9 cellular contexts compared by ENCODE assay signal in genomic region chr1:155909894-155910293, GRCh38. TPM values are rescaled to one million over a fixed set of nuclear protein-coding genes. Genes with fewer than 3 reads are reported as not detected.
DNase-seq lines count a peak whose midpoint lies in the region; TF ChIP-seq lines count a peak whose summit lies in the region.
"Had no signal": no experiment of that assay in that cellular context is flagged by ENCODE, and none has a peak within 500 bp of the region (broad histone marks: within the 10 kb centered on the region; RNA-seq: fewer than 3 reads in every experiment).

No MANE protein-coding gene starts in this region.

- H3K4me3 ChIP-seq in adipocyte (ENCODE audit: low read length) (peak overlapping the region; percentile 88), tibial artery (peak overlapping the region; percentile 79 to 86)

- TF ChIP-seq CTCF in tibial artery (IDR thresholded peaks at IDR 0.05) = no peak

- intact Hi-C loops in tibial artery (cut with DNase I; ENCODE audit: low total_unique reads) = no loop called here

- no peaks in the 10 kb centered on the region for H3K9me3 Mint-ChIP-seq in activated naive CD4-positive, alpha-beta T cell treated with anti-CD3 and anti-CD28 coated beads, Interleukin-2, amount 50 U/mL, for 24 hours

- H3K4me3 Mint-ChIP-seq in activated naive CD4-positive, alpha-beta T cell treated with anti-CD3 and anti-CD28 coated beads, Interleukin-2, amount 50 U/mL, for 24 hours = peak overlapping the region; percentile 92

- H3K27me3 ChIP-seq in adipocyte (replicated peaks; ENCODE audit: control insufficient read depth, insufficient read depth, low read length) (no peaks in the 10 kb centered on the region), tibial artery (no peaks in the 10 kb centered on the region)

- H3K9me3 ChIP-seq in adipocyte (ENCODE audit: control insufficient read depth, low read length) = no peaks in the 10 kb centered on the region
- H3K9me3 ChIP-seq in tibial artery = no peaks in the 10 kb centered on the region

- H3K9ac ChIP-seq in adipocyte (ENCODE audit: low read length) = no peak overlapping the region

- H3K27ac Mint-ChIP-seq in activated naive CD4-positive, alpha-beta T cell treated with anti-CD3 and anti-CD28 coated beads, Interleukin-2, amount 50 U/mL, for 24 hours = peak overlapping the region; percentile 87

- peak overlapping the region; percentile 96 for H3K27ac ChIP-seq in tibial artery

- peaks cover 70% of the 10 kb centered on the region for H3K36me3 ChIP-seq in adipocyte (ENCODE audit: control insufficient read depth, insufficient read depth, low read length, severe bottlenecking)
- peaks cover 41 to 72% (median 45%) of the 10 kb centered on the region in 3 donors for H3K36me3 ChIP-seq in tibial artery

- peaks cover 28% of the 10 kb centered on the region for H3K4me1 Mint-ChIP-seq in activated naive CD4-positive, alpha-beta T cell treated with anti-CD3 and anti-CD28 coated beads, Interleukin-2, amount 50 U/mL, for 24 hours

- no peaks in the 10 kb centered on the region for H3K27me3 Mint-ChIP-seq in activated naive CD4-positive, alpha-beta T cell treated with anti-CD3 and anti-CD28 coated beads, Interleukin-2, amount 50 U/mL, for 24 hours

- peaks cover 8% of the 10 kb centered on the region for H3K36me3 Mint-ChIP-seq in activated naive CD4-positive, alpha-beta T cell treated with anti-CD3 and anti-CD28 coated beads, Interleukin-2, amount 50 U/mL, for 24 hours

- DNase-seq in activated naive CD4-positive, alpha-beta T cell treated with anti-CD3 and anti-CD28 coated beads, Interleukin-2, amount 50 U/mL, for 16 hours = no peak
- DNase-seq in adipocyte (ENCODE audit: low read depth) (peak; percentile 60), left kidney (ENCODE audit: low read depth, low spot score) (peak; percentile 8), tibial artery (peak in 1 of 2 donors; percentile 25), inferior parietal cortex (ENCODE audit: extremely low spot score) (no peak), NCI-H187 treated with DMSO at 0.1 percent for 48 hours (lab: John Stamatoyannopoulos, UW) (no peak), cerebellum (ENCODE audit: low spot score) (no peak)

- peaks cover 17% of the 10 kb centered on the region for H3K4me1 ChIP-seq in adipocyte (ENCODE audit: control insufficient read depth, insufficient read depth, low read length)
- H3K4me1 ChIP-seq in tibial artery = peaks cover 0 to 37% (median 13%) of the 10 kb centered on the region in 4 donors

RNA-seq across cellular contexts. Expression of gene RIT1, which starts 1.3 kb away (rescaled TPM):
- total RNA-seq in cerebellum = 26.2 TPM

RNA-seq across cellular contexts. Expression of gene KHDC4, which starts 24.3 kb away (rescaled TPM):
- total RNA-seq in cerebellum = 43.2 TPM

RNA-seq across cellular contexts. Expression of gene RXFP4, which starts 31.5 kb away (rescaled TPM):
- total RNA-seq in cerebellum = not detected
- total RNA-seq: urinary bladder had no signal

RNA-seq across cellular contexts. Expression of gene SYT11, which starts 50.5 kb away (rescaled TPM):
- total RNA-seq in cerebellum = 143 TPM

RNA-seq across cellular contexts. Expression of gene GON4L, which starts 52.9 kb away (rescaled TPM):
- total RNA-seq in cerebellum = 51.9 TPM

Comparison
In these comparisons a context has a peak if more than half of its experiments do, and no peak if none do; other contexts are left out.
1. DNase-seq: peak in adipocyte (single experiment) and left kidney (single experiment); none in activated naive CD4-positive, alpha-beta T cell treated with anti-CD3 and anti-CD28 coated beads, Interleukin-2, amount 50 U/mL, for 16 hours (single experiment), inferior parietal cortex (single experiment), NCI-H187 treated with DMSO at 0.1 percent for 48 hours (single experiment) and cerebellum (single experiment).